Comparison of ENCODE assay signal across 2 cellular contexts in the genomic region with DNA sequence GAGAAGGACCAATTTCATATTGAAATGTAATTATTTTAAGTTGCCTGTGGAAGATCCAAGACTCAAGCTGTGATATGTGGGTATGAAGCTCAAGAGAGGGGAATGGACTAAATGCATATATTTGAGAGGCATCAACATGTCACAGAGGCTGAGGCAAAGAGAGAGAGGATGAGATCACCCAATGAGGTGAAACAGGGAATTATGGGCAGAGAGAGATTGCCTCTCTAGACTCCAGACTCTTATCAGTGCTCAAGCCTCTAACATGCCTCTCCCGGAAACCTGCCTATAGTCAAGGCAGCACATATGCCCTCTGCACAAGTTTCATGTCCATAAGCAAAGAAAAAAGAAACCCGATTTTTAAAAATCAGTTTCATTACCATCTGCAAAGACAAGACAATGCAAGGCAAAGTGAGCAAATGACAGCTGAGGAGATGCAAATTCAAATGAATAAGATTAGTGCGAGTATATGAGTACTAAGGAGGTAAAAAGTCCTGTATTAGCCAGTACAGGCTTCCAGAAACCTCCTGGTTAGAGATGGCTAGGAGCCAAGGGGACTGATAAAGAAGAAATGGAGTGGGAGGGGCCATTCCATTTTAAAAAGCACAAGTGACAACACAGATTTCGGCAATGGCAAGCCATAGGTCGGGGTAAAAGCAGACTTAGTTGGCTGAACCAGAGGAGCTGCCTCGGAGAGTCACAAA.
TF ChIP-seq lines count a peak whose summit lies in the region.

No MANE protein-coding gene starts in this region.

TF ChIP-seq in SK-N-SH, 30 proteins besides CTCF, POLR2A, EP300 and RAD21 (continued from another document):
- TF ChIP-seq USF1 (IDR thresholded peaks at IDR 0.05; ENCODE audit: borderline replicate concordance, low read depth) (no peak), GABPA (IDR thresholded peaks at IDR 0.05; ENCODE audit: low read depth) (no peak), FOSL2 (IDR thresholded peaks at IDR 0.05; ENCODE audit: borderline replicate concordance, low read depth) (no peak), POLR2AphosphoS5 (IDR thresholded peaks at IDR 0.05; ENCODE audit: low read depth, low read length) (no peak), JUND (IDR thresholded peaks at IDR 0.05) (no peak), FOXJ3 (CRISPR knock-in tag; IDR thresholded peaks at IDR 0.05) (no peak), SIN3A (IDR thresholded peaks at IDR 0.05; ENCODE audit: borderline replicate concordance, low read depth, low read length) (no peak), MXI1 (IDR thresholded peaks at IDR 0.05; ENCODE audit: low read depth, low read length) (no peak), CHD2 (IDR thresholded peaks at IDR 0.05; ENCODE audit: low read length, partially characterized antibody) (no peak), EZH2phosphoT487 (IDR thresholded peaks at IDR 0.05; ENCODE audit: borderline replicate concordance, low read depth) (no peak), FOXM1 (IDR thresholded peaks at IDR 0.05; ENCODE audit: low read depth) (no peak), REST (IDR thresholded peaks at IDR 0.05; ENCODE audit: low read depth, low read length) (no peak)
- TF ChIP-seq, protein P1, sequence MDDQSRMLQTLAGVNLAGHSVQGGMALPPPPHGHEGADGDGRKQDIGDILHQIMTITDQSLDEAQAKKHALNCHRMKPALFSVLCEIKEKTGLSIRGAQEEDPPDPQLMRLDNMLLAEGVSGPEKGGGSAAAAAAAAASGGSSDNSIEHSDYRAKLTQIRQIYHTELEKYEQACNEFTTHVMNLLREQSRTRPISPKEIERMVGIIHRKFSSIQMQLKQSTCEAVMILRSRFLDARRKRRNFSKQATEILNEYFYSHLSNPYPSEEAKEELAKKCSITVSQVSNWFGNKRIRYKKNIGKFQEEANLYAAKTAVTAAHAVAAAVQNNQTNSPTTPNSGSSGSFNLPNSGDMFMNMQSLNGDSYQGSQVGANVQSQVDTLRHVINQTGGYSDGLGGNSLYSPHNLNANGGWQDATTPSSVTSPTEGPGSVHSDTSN (IDR thresholded peaks at IDR 0.05): no peak

TF ChIP-seq in SK-N-SH treated with all-trans-retinoic acid at 6 μM for 48 hours, 23 proteins besides CTCF, POLR2A, EP300 and RAD21 (continued from another document):
- no peak for TF ChIP-seq TSHZ2 (CRISPR knock-in tag; IDR thresholded peaks at IDR 0.05)
- TF ChIP-seq, protein P2, sequence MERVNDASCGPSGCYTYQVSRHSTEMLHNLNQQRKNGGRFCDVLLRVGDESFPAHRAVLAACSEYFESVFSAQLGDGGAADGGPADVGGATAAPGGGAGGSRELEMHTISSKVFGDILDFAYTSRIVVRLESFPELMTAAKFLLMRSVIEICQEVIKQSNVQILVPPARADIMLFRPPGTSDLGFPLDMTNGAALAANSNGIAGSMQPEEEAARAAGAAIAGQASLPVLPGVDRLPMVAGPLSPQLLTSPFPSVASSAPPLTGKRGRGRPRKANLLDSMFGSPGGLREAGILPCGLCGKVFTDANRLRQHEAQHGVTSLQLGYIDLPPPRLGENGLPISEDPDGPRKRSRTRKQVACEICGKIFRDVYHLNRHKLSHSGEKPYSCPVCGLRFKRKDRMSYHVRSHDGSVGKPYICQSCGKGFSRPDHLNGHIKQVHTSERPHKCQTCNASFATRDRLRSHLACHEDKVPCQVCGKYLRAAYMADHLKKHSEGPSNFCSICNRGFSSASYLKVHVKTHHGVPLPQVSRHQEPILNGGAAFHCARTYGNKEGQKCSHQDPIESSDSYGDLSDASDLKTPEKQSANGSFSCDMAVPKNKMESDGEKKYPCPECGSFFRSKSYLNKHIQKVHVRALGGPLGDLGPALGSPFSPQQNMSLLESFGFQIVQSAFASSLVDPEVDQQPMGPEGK (CRISPR knock-in tag; IDR thresholded peaks at IDR 0.05; ENCODE audit: borderline replicate concordance): no peak
TF ChIP-seq in SK-N-SH treated with all-trans-retinoic acid at 6 μM for 48 hours: peak in this region for 0.
